In genomic region chr3:123749716-123750115, GRCh38 we compare ENCODE assay signal across 12 cellular contexts.
DNase-seq lines count a peak whose midpoint lies in the region; ATAC-seq and TF ChIP-seq lines count a peak whose summit lies in the region.
"Had no signal": no experiment of that assay in that cellular context is flagged by ENCODE, and none has a peak within 500 bp of the region (broad histone marks: within the 10 kb centered on the region; RNA-seq: fewer than 3 reads in every experiment).

No MANE protein-coding gene starts in this region.

- TF ChIP-seq CTCF in astrocyte of the cerebellum (IDR thresholded peaks at IDR 0.05; ENCODE audit: low read depth, low read length, missing control alignments): no peak

- in situ Hi-C loops in astrocyte of the cerebellum (cut with HindIII; ENCODE audit: low sequenced_read_pairs): no loop called here

- DNase-seq in A172 (ENCODE audit: low spot score) (peak; percentile 61), HS-5 (ENCODE audit: low read depth) (peak; percentile 90), astrocyte of the cerebellum (ENCODE audit: low read depth) (peak; percentile 43), kidney tubule cell (ENCODE audit: low spot score) (peak; percentile 90), NCI-H2029 treated with DMSO at 0.1 percent for 48 hours (lab: John Stamatoyannopoulos, UW) (no peak), NCI-H146 (lab: John Stamatoyannopoulos, UW) (no peak), NCI-H2227 (lab: John Stamatoyannopoulos, UW; ENCODE audit: unreplicated experiment) (no peak)
- DNase-seq: activated CD4-positive, alpha-beta T cell treated with anti-CD3 and anti-CD28 coated beads, Interleukin-2, amount 50 U/mL, for 48 hours; C1 segment of cervical spinal cord; natural killer cell; NCI-H1417 treated with DMSO at 0.1 percent for 48 hours had no signal

- no peak overlapping the region for H3K4me3 ChIP-seq in astrocyte of the cerebellum (ENCODE audit: low read depth, low read length)

- no peak for ATAC-seq in GM21390 (IDR thresholded peaks at IDR 0.05; ENCODE audit: unreplicated experiment)
- ATAC-seq: natural killer cell had no signal

Comparison
In these comparisons a context has a peak if more than half of its experiments do, and no peak if none do; other contexts are left out.
1. DNase-seq: peak in A172 (single experiment), HS-5 (single experiment), astrocyte of the cerebellum (single experiment) and kidney tubule cell (single experiment); none in NCI-H2029 treated with DMSO at 0.1 percent for 48 hours (single experiment), NCI-H146 (single experiment) and NCI-H2227 (single experiment).